In the genomic region with DNA sequence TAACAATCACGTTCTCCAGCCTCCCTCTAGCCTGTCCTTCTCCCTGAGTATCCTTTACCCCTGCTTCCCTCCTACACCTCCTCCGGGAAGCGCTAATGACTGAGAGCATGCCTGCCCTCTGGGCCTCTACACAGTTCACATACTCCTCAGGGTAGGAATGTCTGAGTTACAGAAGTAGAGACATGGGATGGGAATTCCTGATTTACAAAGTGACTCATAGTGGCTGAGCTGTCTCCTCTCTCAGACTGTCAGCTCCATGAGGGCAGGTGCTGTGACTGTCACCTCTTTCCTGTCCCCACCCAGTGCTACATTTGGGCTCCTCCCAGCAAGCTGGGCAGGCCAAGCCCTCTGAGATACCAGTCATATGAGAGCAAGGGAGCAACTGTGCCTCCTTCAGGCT, we compare ENCODE assay signal across 17 cellular contexts. TPM values are rescaled to one million over a fixed set of nuclear protein-coding genes. Genes with fewer than 3 reads are reported as not detected.
DNase-seq lines count a peak whose midpoint lies in the region; ATAC-seq and TF ChIP-seq lines count a peak whose summit lies in the region.
"Had no signal": no experiment of that assay in that cellular context is flagged by ENCODE, and none has a peak within 500 bp of the region (broad histone marks: within the 10 kb centered on the region; RNA-seq: fewer than 3 reads in every experiment).

No MANE protein-coding gene starts in this region.

- H3K9me3 ChIP-seq in testis: no peaks in the 10 kb centered on the region
- H3K9me3 ChIP-seq: SJSA1 had no signal

- H3K27ac ChIP-seq in testis: no peak overlapping the region
- H3K27ac ChIP-seq: BLaER1 treated with 17β-estradiol and CSF1 and Interleukin-3, amounts not matched to agents 10 nM and 100 nM; SJSA1 had no signal

- H3K27me3 Mint-ChIP-seq in dendritic cell treated with granulocyte-macrophage colony-stimulating factor and Interleukin-4, amounts not matched to agents 40 ng/mL and 50 ng/mL, for 4 days: no peaks in the 10 kb centered on the region

- no peak overlapping the region for H3K4me3 Mint-ChIP-seq in dendritic cell treated with granulocyte-macrophage colony-stimulating factor and Interleukin-4, amounts not matched to agents 40 ng/mL and 50 ng/mL, for 4 days

- WGBS in testis, 2 donors: 63 to 86% methylated on average over 3 of the region's 3 CpGs

- no peak for TF ChIP-seq POLR2A in testis (IDR thresholded peaks at IDR 0.05)

- H3K27ac Mint-ChIP-seq in dendritic cell treated with granulocyte-macrophage colony-stimulating factor and Interleukin-4, amounts not matched to agents 40 ng/mL and 50 ng/mL, for 4 days: peak overlapping the region; percentile 25

- no peak for ATAC-seq in left colon
- ATAC-seq in left lobe of liver: no peak
- ATAC-seq: K562, PC-3 had no signal

- H3K4me1 ChIP-seq in testis: peaks cover 4% of the 10 kb centered on the region

- peaks cover 15% of the 10 kb centered on the region for H3K4me1 Mint-ChIP-seq in dendritic cell treated with granulocyte-macrophage colony-stimulating factor and Interleukin-4, amounts not matched to agents 40 ng/mL and 50 ng/mL, for 4 days (ENCODE audit: low read depth)

- no peak overlapping the region for H3K4me3 ChIP-seq in testis
- H3K4me3 ChIP-seq: K562, SJSA1 had no signal

- H3K36me3 ChIP-seq in testis (ENCODE audit: low read depth, missing control alignments): no peaks in the 10 kb centered on the region

- intact Hi-C loops in dendritic cell treated with granulocyte-macrophage colony-stimulating factor and Interleukin-4, amounts not matched to agents 40 ng/mL and 50 ng/mL, for 4 days (cut with micrococcal nuclease): no loop called here
- intact Hi-C loops in posterior vena cava (cut with DNase I): no loop called here
- intact Hi-C loops in testis (cut with DNase I; ENCODE audit: low total_unique reads): no loop called here
- intact Hi-C loops in left colon (cut with DNase I, micrococcal nuclease): no loop called here

- H3K27me3 ChIP-seq in testis: no peaks in the 10 kb centered on the region
- H3K27me3 ChIP-seq: SJSA1 had no signal

- peaks cover 57% of the 10 kb centered on the region for H3K36me3 Mint-ChIP-seq in dendritic cell treated with granulocyte-macrophage colony-stimulating factor and Interleukin-4, amounts not matched to agents 40 ng/mL and 50 ng/mL, for 4 days (ENCODE audit: low read depth)

- DNase-seq in ELR (ENCODE audit: low read depth) (peak; percentile 41), NCI-H226 (peak; percentile 5), posterior vena cava (ENCODE audit: low spot score) (peak; percentile 51), testis (no peak), left colon (no peak), left lobe of liver (ENCODE audit: low spot score) (no peak)
- DNase-seq: CD8-positive, alpha-beta memory T cell; DMS53; MV-4-11; NCI-H1694 treated with DMSO at 0.1 percent for 48 hours; NCI-H2227 treated with DMSO at 0.1 percent for 48 hours; NCI-H524 treated with DMSO at 0.1 percent for 48 hours; PC-3 had no signal

- TF ChIP-seq CTCF in testis (IDR thresholded peaks at IDR 0.05): no peak

- no peaks in the 10 kb centered on the region for H3K9me3 Mint-ChIP-seq in dendritic cell treated with granulocyte-macrophage colony-stimulating factor and Interleukin-4, amounts not matched to agents 40 ng/mL and 50 ng/mL, for 4 days
- H3K9me3 Mint-ChIP-seq: CD8-positive, alpha-beta memory T cell had no signal

RNA-seq across cellular contexts. Expression of a gene that starts 2.6 kb away (rescaled TPM):
- total RNA-seq in posterior vena cava (10 to 100 TPM; 18.7 to 21.9 TPM), testis (10 to 100 TPM; 87.8 to 89.7 TPM), left colon (10 to 100 TPM; 13.8 to 17.3 TPM), left lobe of liver (13.8 TPM)
- polyA plus RNA-seq in testis (ENCODE audit: insufficient read depth, low read depth, low replicate concordance): 50.8 TPM

Comparison
In these comparisons a context has a peak if more than half of its experiments do, and no peak if none do; other contexts are left out.
1. DNase-seq: peak in ELR (single experiment), NCI-H226 (single experiment) and posterior vena cava (single experiment); none in testis (single experiment), left colon (0 of 2) and left lobe of liver (single experiment).